ENCODE assay signal across 12 cellular contexts in the genomic region with DNA sequence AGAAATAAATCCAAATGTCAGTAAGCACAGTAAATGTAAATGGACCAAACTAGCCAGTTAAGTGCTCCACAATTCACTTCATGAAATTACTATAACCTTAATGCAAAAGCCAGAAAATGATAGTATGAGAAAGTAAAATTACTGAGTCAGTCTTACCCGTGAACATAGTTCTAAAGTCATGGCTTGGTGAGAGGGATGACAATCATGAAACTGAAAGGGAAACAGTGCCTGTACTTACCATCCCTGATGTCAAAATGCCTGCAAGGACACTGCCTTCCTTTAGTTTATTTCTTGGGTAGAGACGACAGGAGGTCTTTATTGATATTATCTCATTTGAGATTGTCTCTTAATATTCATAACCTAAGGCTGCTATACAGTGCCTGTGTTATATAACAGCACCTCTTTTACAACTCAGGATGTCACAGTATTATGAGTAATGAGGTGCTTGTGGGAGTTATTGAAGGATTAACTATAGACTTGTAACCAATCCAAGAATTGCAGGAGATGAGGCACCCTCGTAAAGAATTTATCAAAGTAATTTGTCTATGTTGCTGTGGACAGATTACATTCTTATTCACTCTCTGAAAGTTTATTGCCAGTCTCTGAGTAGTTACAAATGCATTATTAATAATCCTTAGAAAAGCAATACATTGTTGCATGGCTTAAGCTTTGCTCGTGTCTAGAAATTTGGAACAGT.
A peak's percentile ranks its signal among the peaks of the same experiment; 100 is the strongest.
DNase-seq lines count a peak whose midpoint lies in the region; ATAC-seq, FAIRE-seq and TF ChIP-seq lines count a peak whose summit lies in the region.
"Had no signal": no experiment of that assay in that cellular context is flagged by ENCODE, and none has a peak within 500 bp of the region (broad histone marks: within the 10 kb centered on the region; RNA-seq: fewer than 3 reads in every experiment).

No MANE protein-coding gene starts in this region.

- no peak for TF ChIP-seq CTCF in GM12865 (IDR thresholded peaks at IDR 0.05; ENCODE audit: insufficient read depth, low read depth, low read length, missing control alignments)
- no peak for TF ChIP-seq CTCF in astrocyte (IDR thresholded peaks at IDR 0.05; ENCODE audit: insufficient read depth, low read depth, low read length)

- no peak overlapping the region for H3K9ac ChIP-seq in astrocyte (ENCODE audit: low read length)
- H3K9ac ChIP-seq: BLaER1 treated with 17β-estradiol and CSF1 and Interleukin-3, amounts not matched to agents 10 nM and 100 nM had no signal

- H3K9me3 Mint-ChIP-seq in astrocyte (ENCODE audit: unreplicated experiment): no peaks in the 10 kb centered on the region
- no peaks in the 10 kb centered on the region for H3K9me3 Mint-ChIP-seq in activated naive CD4-positive, alpha-beta T cell treated with anti-CD3 and anti-CD28 coated beads, Interleukin-2, amount 10 ng/mL, durations not matched to agents 7 days and 5 days

- H4K20me1 ChIP-seq in astrocyte (ENCODE audit: insufficient read depth, low read length): no peaks in the 10 kb centered on the region
- H4K20me1 ChIP-seq: BLaER1 treated with 17β-estradiol and CSF1 and Interleukin-3, amounts not matched to agents 10 nM and 100 nM had no signal

- no peaks in the 10 kb centered on the region for H3K36me3 ChIP-seq in astrocyte (ENCODE audit: insufficient read depth, low read length)
- H3K36me3 ChIP-seq: BLaER1 treated with 17β-estradiol and CSF1 and Interleukin-3, amounts not matched to agents 10 nM and 100 nM; neutrophil; suprapubic skin had no signal

- no peak overlapping the region for H3K27ac Mint-ChIP-seq in astrocyte (ENCODE audit: unreplicated experiment)
- no peak overlapping the region for H3K27ac Mint-ChIP-seq in activated naive CD4-positive, alpha-beta T cell treated with anti-CD3 and anti-CD28 coated beads, Interleukin-2, amount 10 ng/mL, durations not matched to agents 7 days and 5 days

- CTCF ChIA-PET in activated naive CD4-positive, alpha-beta T cell treated with anti-CD3 and anti-CD28 coated beads, Interleukin-2, amount 10 ng/mL, durations not matched to agents 7 days and 5 days (lab: Charles Lee): no interaction called here

- H3K4me2 ChIP-seq in astrocyte (ENCODE audit: low read length): peak overlapping the region; percentile 22
- H3K4me2 ChIP-seq: BLaER1 treated with 17β-estradiol and CSF1 and Interleukin-3, amounts not matched to agents 10 nM and 100 nM had no signal

- no peak for FAIRE-seq in astrocyte (lab: Jason Lieb, UNC)

- H2AFZ ChIP-seq in astrocyte (ENCODE audit: low read depth, low read length): no peak overlapping the region

- ATAC-seq in GM19452 (IDR thresholded peaks at IDR 0.05; ENCODE audit: unreplicated experiment) (peak; percentile 77), HG02981 (IDR thresholded peaks at IDR 0.05; ENCODE audit: unreplicated experiment) (peak; percentile 73)

- H3K79me2 ChIP-seq in astrocyte (ENCODE audit: insufficient read depth, low read length): no peaks in the 10 kb centered on the region

- H3K4me3 Mint-ChIP-seq in astrocyte (ENCODE audit: unreplicated experiment): no peak overlapping the region
- no peak overlapping the region for H3K4me3 Mint-ChIP-seq in activated naive CD4-positive, alpha-beta T cell treated with anti-CD3 and anti-CD28 coated beads, Interleukin-2, amount 10 ng/mL, durations not matched to agents 7 days and 5 days

- peaks cover 10% of the 10 kb centered on the region for H3K4me1 ChIP-seq in astrocyte (ENCODE audit: insufficient read depth, low read length)
- H3K4me1 ChIP-seq: BLaER1 treated with 17β-estradiol and CSF1 and Interleukin-3, amounts not matched to agents 10 nM and 100 nM had no signal

- no peaks in the 10 kb centered on the region for H3K4me1 Mint-ChIP-seq in astrocyte (ENCODE audit: low read depth, unreplicated experiment)
- H3K4me1 Mint-ChIP-seq in activated naive CD4-positive, alpha-beta T cell treated with anti-CD3 and anti-CD28 coated beads, Interleukin-2, amount 10 ng/mL, durations not matched to agents 7 days and 5 days: no peaks in the 10 kb centered on the region

- no peaks in the 10 kb centered on the region for H3K36me3 Mint-ChIP-seq in astrocyte (ENCODE audit: low read depth, unreplicated experiment)
- no peaks in the 10 kb centered on the region for H3K36me3 Mint-ChIP-seq in activated naive CD4-positive, alpha-beta T cell treated with anti-CD3 and anti-CD28 coated beads, Interleukin-2, amount 10 ng/mL, durations not matched to agents 7 days and 5 days

- H3K4me3 ChIP-seq in GM12865 (ENCODE audit: low read depth, low read length) (no peak overlapping the region), astrocyte (ENCODE audit: insufficient read depth, low read depth, low read length) (no peak overlapping the region)
- H3K4me3 ChIP-seq: BLaER1 treated with 17β-estradiol and CSF1 and Interleukin-3, amounts not matched to agents 10 nM and 100 nM; suprapubic skin had no signal

- no peak overlapping the region for H3K27ac ChIP-seq in astrocyte (ENCODE audit: low read depth, low read length)
- H3K27ac ChIP-seq: BLaER1 treated with 17β-estradiol and CSF1 and Interleukin-3, amounts not matched to agents 10 nM and 100 nM; neutrophil; suprapubic skin had no signal

- DNase-seq in GM12865 (ENCODE audit: low read depth): peak; percentile 48
- DNase-seq in astrocyte (ENCODE audit: low read depth): peak; percentile 22
- no peak for DNase-seq in NCI-H748 (lab: John Stamatoyannopoulos, UW; ENCODE audit: unreplicated experiment)
- DNase-seq in nucleus accumbens (lab: John Stamatoyannopoulos, UW): no peak
- no peak for DNase-seq in AG08395 (ENCODE audit: low spot score)
- DNase-seq in activated naive CD4-positive, alpha-beta T cell treated with anti-CD3 and anti-CD28 coated beads, Interleukin-2, amount 10 ng/mL, durations not matched to agents 7 days and 5 days: no peak
- DNase-seq: NCI-H1092 had no signal

- H3K9me3 ChIP-seq in astrocyte (ENCODE audit: insufficient read depth, low read depth, low read length): no peaks in the 10 kb centered on the region
- H3K9me3 ChIP-seq: BLaER1 treated with 17β-estradiol and CSF1 and Interleukin-3, amounts not matched to agents 10 nM and 100 nM; neutrophil; suprapubic skin had no signal

- no peaks in the 10 kb centered on the region for H3K27me3 ChIP-seq in astrocyte (ENCODE audit: insufficient read depth, low read length)
- H3K27me3 ChIP-seq: BLaER1 treated with 17β-estradiol and CSF1 and Interleukin-3, amounts not matched to agents 10 nM and 100 nM; neutrophil; suprapubic skin had no signal

- H3K27me3 Mint-ChIP-seq in astrocyte (ENCODE audit: low read depth, unreplicated experiment): no peaks in the 10 kb centered on the region
- H3K27me3 Mint-ChIP-seq in activated naive CD4-positive, alpha-beta T cell treated with anti-CD3 and anti-CD28 coated beads, Interleukin-2, amount 10 ng/mL, durations not matched to agents 7 days and 5 days: no peaks in the 10 kb centered on the region

Comparison
In these comparisons a context has a peak if more than half of its experiments do, and no peak if none do; other contexts are left out.
1. DNase-seq: peak in GM12865 (single experiment) and astrocyte (single experiment); none in NCI-H748 (single experiment), nucleus accumbens (0 of 56), AG08395 (single experiment) and activated naive CD4-positive, alpha-beta T cell treated with anti-CD3 and anti-CD28 coated beads, Interleukin-2, amount 10 ng/mL, durations not matched to agents 7 days and 5 days (single experiment).